19 cellular contexts compared by ENCODE assay signal in the genomic region with DNA sequence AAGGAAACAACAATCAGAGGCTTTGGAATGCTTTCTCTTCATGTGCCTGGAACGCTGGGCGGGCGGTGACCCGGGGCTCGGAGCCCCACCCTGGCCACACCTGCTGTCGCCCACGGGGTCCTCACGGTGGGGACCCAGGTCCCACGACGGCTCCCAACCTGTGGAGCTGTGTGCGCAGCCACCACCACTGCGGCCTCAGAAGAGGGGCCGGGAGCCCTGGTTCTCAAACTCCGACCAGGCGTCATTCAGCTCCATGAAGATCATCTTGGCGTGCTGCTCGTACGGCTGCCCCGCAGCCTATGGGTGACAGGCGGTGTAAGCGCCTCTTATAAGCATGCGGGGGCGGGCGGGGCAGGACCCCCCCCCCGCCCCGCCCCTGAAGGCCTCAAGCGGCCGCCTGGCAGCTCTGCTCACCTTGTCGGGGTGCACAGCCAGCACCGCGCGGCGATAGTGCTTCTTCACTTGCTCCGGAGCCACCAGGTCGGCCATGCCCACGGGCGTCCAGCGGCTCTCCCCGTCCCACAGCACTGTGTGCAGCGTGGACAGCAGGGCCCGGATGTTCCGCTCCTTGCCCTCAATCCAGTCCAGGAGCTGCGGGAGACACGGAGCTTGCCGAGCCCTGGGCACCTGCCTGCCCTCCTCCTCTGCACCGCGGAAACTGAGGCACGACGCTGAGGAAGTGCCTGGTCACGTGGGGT. TPM values are rescaled to one million over a fixed set of nuclear protein-coding genes. Genes with fewer than 3 reads are reported as not detected.
DNase-seq lines count a peak whose midpoint lies in the region; ATAC-seq, FAIRE-seq and TF ChIP-seq lines count a peak whose summit lies in the region.
"Had no signal": no experiment of that assay in that cellular context is flagged by ENCODE, and none has a peak within 500 bp of the region (broad histone marks: within the 10 kb centered on the region; RNA-seq: fewer than 3 reads in every experiment).

No MANE protein-coding gene starts in this region.

- POLR2A ChIA-PET in HepG2 (lab: Yijun Ruan, JAX) (no interaction called here), WTC11 (lab: Charles Lee) (no interaction called here)

- no peaks in the 10 kb centered on the region for H3K27me3 Mint-ChIP-seq in WTC11 (ENCODE audit: low read depth)
- no peaks in the 10 kb centered on the region for H3K27me3 Mint-ChIP-seq in type B pancreatic cell

- H3K4me2 ChIP-seq in HepG2 (ENCODE audit: low read depth, low read length), result no peak overlapping the region

- intact Hi-C loops in right lobe of liver (cut with DNase I), result no loop called here
- intact Hi-C loops in HepG2 (cut with micrococcal nuclease; ENCODE audit: unreplicated experiment), result no loop called here
- intact Hi-C loops in right cardiac atrium (cut with DNase I), result no loop called here

- no peak for FAIRE-seq in HepG2 (lab: Jason Lieb, UNC)

- H3K36me3 ChIP-seq in right lobe of liver (peaks cover 0 to 8% (median 0%) of the 10 kb centered on the region in 4 donors), HepG2 (replicated peaks in 1 of 2; ENCODE audit: control insufficient read depth in 1 of 2, insufficient read depth in 2 of 2, low read length in 2 of 2) (peaks cover 2 to 20% of the 10 kb centered on the region in 2 experiments; a peak in 4 of 5 replicates)
- H3K36me3 ChIP-seq: HAP-1 had no signal

- H3K27ac ChIP-seq in right lobe of liver (no peak overlapping the region), HepG2 (ENCODE audit: extremely low read length, insufficient read depth, low read length) (no peak overlapping the region), right cardiac atrium (ENCODE audit: low read length) (no peak overlapping the region)

- H3K9ac ChIP-seq in HepG2 (ENCODE audit: insufficient read depth, low read depth, low read length), result no peak overlapping the region

- CTCF ChIA-PET in HepG2 (lab: Yijun Ruan, JAX; ENCODE audit: low intra/inter-chr PET ratio, low total read pairs) (no interaction called here), WTC11 (lab: Charles Lee) (interaction anchor here (0.9 kb wide), 1 partner anchor 20 kb away, joined by 3 read pairs; no protein-coding TSS in a partner anchor)

- DNase-seq in right lobe of liver (peak in 2 of 3 donors; percentile 13 to 31), HepG2 (ENCODE audit: low spot score) (no peak), WTC11 (ENCODE audit: low spot score) (no peak), right cardiac atrium (peak in 2 of 3 donors; percentile 10 to 46), type B pancreatic cell (ENCODE audit: extremely low spot score, unreplicated experiment) (no peak), cortex of kidney (lab: John Stamatoyannopoulos, UW) (no peak), SW 1271 (lab: John Stamatoyannopoulos, UW) (no peak)
- DNase-seq: ACHN, C1 segment of cervical spinal cord, DMS 273 treated with DMSO at 0.1 percent for 48 hours, DND-41, MM.1S, NCI-H1092, NCI-H1436 treated with DMSO at 0.1 percent for 48 hours, NCI-H2029, NCI-H345, NCI-H524 treated with DMSO at 0.1 percent for 48 hours had no signal

- TF ChIP-seq POLR2A in right lobe of liver (IDR thresholded peaks at IDR 0.05) (no peak), HepG2 (IDR thresholded peaks at IDR 0.05; ENCODE audit: insufficient read depth in 1 of 2, low read depth in 2 of 2, low read length in 2 of 2) (no peak)

- H3K4me1 Mint-ChIP-seq in WTC11 (no peaks in the 10 kb centered on the region), type B pancreatic cell (ENCODE audit: unreplicated experiment) (peaks cover 3% of the 10 kb centered on the region)

- TF ChIP-seq EP300 in HepG2 (IDR thresholded peaks at IDR 0.05; ENCODE audit: low read depth in 2 of 2, low read length in 2 of 2) (no peak), HepG2 (CRISPR knock-in tag; IDR thresholded peaks at IDR 0.05; ENCODE audit: borderline replicate concordance) (no peak)

- H3K27ac Mint-ChIP-seq in WTC11 (no peak overlapping the region), type B pancreatic cell (no peak overlapping the region)

- in situ Hi-C loops in HepG2 (cut with HindIII; ENCODE audit: extremely low pct_ligation_motif_present, low pct_unique_long_range_greater_than_20kb), result no loop called here

- no TSS peak for BruUV-seq in HepG2 (replicated peaks; lab: Mats Ljungman, UMichigan)

- no peak overlapping the region for H2AFZ ChIP-seq in HepG2 (ENCODE audit: low read length)

- no peaks in the 10 kb centered on the region for H4K20me1 ChIP-seq in HepG2 (ENCODE audit: insufficient read depth, low read length)

- no peaks in the 10 kb centered on the region for H3K4me1 ChIP-seq in right lobe of liver
- no peaks in the 10 kb centered on the region for H3K4me1 ChIP-seq in HepG2 (ENCODE audit: insufficient read depth, low read length)
- no peaks in the 10 kb centered on the region for H3K4me1 ChIP-seq in right cardiac atrium (ENCODE audit: control insufficient read depth, insufficient read depth, low read length)
- H3K4me1 ChIP-seq: HAP-1 had no signal

- no peak for TF ChIP-seq RAD21 in HepG2 (CRISPR knock-in tag; IDR thresholded peaks at IDR 0.05)

- H3K9me3 Mint-ChIP-seq in WTC11, result no peaks in the 10 kb centered on the region
- no peaks in the 10 kb centered on the region for H3K9me3 Mint-ChIP-seq in type B pancreatic cell

- no peak for TF ChIP-seq CTCF in right lobe of liver (IDR thresholded peaks at IDR 0.05)
- no peak for TF ChIP-seq CTCF in HepG2 (CRISPR knock-in tag; IDR thresholded peaks at IDR 0.05)
- no peak for TF ChIP-seq CTCF in WTC11 (IDR thresholded peaks at IDR 0.05)
- no peak for TF ChIP-seq CTCF in type B pancreatic cell (conservative IDR thresholded peaks at IDR 0.05)

- ATAC-seq in right lobe of liver (no peak), HepG2 (no peak), WTC11 (no peak), right cardiac atrium (no peak)
- ATAC-seq: Panc1 had no signal

- H3K36me3 Mint-ChIP-seq in WTC11, result peaks cover 3% of the 10 kb centered on the region; the same call in 1 of the 2 replicates
- H3K36me3 Mint-ChIP-seq in type B pancreatic cell, result peaks cover 5% of the 10 kb centered on the region

- no peak overlapping the region for H3K4me3 Mint-ChIP-seq in WTC11
- no peak overlapping the region for H3K4me3 Mint-ChIP-seq in type B pancreatic cell

- H3K27me3 ChIP-seq in right lobe of liver (no peaks in the 10 kb centered on the region), HepG2 (ENCODE audit: control insufficient read depth in 1 of 2, insufficient read depth in 2 of 2, low read length in 2 of 2) (no peaks in the 10 kb centered on the region), right cardiac atrium (ENCODE audit: control insufficient read depth, insufficient read depth) (no peaks in the 10 kb centered on the region)

- H3K4me3 ChIP-seq in right lobe of liver, result no peak overlapping the region
- no peak overlapping the region for H3K4me3 ChIP-seq in HepG2 (replicated peaks in 1 of 3; ENCODE audit: insufficient read depth in 1 of 3, low read depth in 2 of 3, low read length in 3 of 3)
- H3K4me3 ChIP-seq in right cardiac atrium (ENCODE audit: low read length), result no peak overlapping the region
- H3K4me3 ChIP-seq: HAP-1 had no signal

- H3K79me2 ChIP-seq in HepG2 (ENCODE audit: insufficient read depth, low read length), result no peaks in the 10 kb centered on the region

- H3K9me3 ChIP-seq in right lobe of liver (no peaks in the 10 kb centered on the region), HepG2 (ENCODE audit: low read length) (no peaks in the 10 kb centered on the region), right cardiac atrium (ENCODE audit: control insufficient read depth, low read length) (no peaks in the 10 kb centered on the region)
- H3K9me3 ChIP-seq: HAP-1 had no signal

- WGBS in right lobe of liver (ENCODE audit: insufficient coverage, low coverage, low lambda C conversion rate, missing lambda C conversion rate), result 91% methylated on average over 4 of the region's 50 CpGs
- 97% methylated on average over 6 of the region's 50 CpGs for WGBS in HepG2 (ENCODE audit: low lambda C conversion rate)
- 96% methylated on average over 50 of the region's 50 CpGs for WGBS in right cardiac atrium

TF ChIP-seq in HepG2, 621 proteins besides CTCF, POLR2A, EP300 and RAD21 (continues in another document):
- no peak for TF ChIP-seq JUNB (CRISPR knock-in tag; IDR thresholded peaks at IDR 0.05; ENCODE audit: borderline replicate concordance)

TF ChIP-seq in WTC11, 78 proteins besides CTCF, POLR2A, EP300 and RAD21 (continues in another document):
- TF ChIP-seq CREM (CRISPR knock-in tag; IDR thresholded peaks at IDR 0.05), result no peak

RNA-seq across cellular contexts. Expression of gene CPLX1, which starts 23.7 kb away (rescaled TPM):
- total RNA-seq in right lobe of liver, result 1 to 10 TPM in 5 of 6 experiments, under 1 TPM in 1; 0.86 to 3.7 (median 2.4) TPM
- total RNA-seq in HepG2 (2016; rRNA removed; fragmentation: Illumina TruSeq; extraction: Trizol), result 0.18 and 0.36 TPM in 2 replicates
- 0.30 TPM in 1 of 2 replicates, not detected in the other for total RNA-seq in HepG2 (2016; cell fraction: cytosol; rRNA removed; fragmentation: Illumina TruSeq; extraction: Trizol; ENCODE audit: low read depth)
- total RNA-seq in HepG2 (2016; cell fraction: insoluble cytoplasmic fraction; rRNA removed; fragmentation: Illumina TruSeq; extraction: Trizol), result 0.16 and 0.24 TPM in 2 replicates
- total RNA-seq in HepG2 (2016; cell fraction: membrane; rRNA removed; fragmentation: Illumina TruSeq; extraction: Trizol), result 0.37 and 0.48 TPM in 2 replicates
- not detected in 2 replicates for total RNA-seq in HepG2 (2016; cell fraction: nucleus; rRNA removed; fragmentation: Illumina TruSeq; extraction: Trizol)
- 0.18 and 0.57 TPM in 2 replicates for polyA plus RNA-seq in HepG2 (2011; rRNA removed)
- 0.08 and 0.18 TPM in 2 replicates for polyA plus RNA-seq in HepG2 (2011; cell fraction: cytosol; rRNA removed)
- 0.58 and 0.95 TPM in 2 replicates for polyA plus RNA-seq in HepG2 (2011; cell fraction: nucleus; rRNA removed)
- 0.87 and 3.8 TPM in 2 replicates for polyA plus RNA-seq in HepG2 (2012)
- polyA plus RNA-seq in HepG2 (2016; cell fraction: cytosol; fragmentation: Illumina TruSeq; extraction: Trizol; ENCODE audit: low read depth), result 0.68 and 0.69 TPM in 2 replicates
- 0.49 and 0.90 TPM in 2 replicates for polyA plus RNA-seq in HepG2 (2016; cell fraction: insoluble cytoplasmic fraction; fragmentation: Illumina TruSeq; extraction: Trizol; ENCODE audit: low read depth)
- polyA plus RNA-seq in HepG2 (2016; cell fraction: membrane; fragmentation: Illumina TruSeq; extraction: Trizol; ENCODE audit: low read depth), result 0.89 and 1.3 TPM in 2 replicates
- 0.38 and 0.60 TPM in 2 replicates for polyA plus RNA-seq in HepG2 (2016; cell fraction: nucleus; fragmentation: Illumina TruSeq; extraction: Trizol; ENCODE audit: insufficient read depth, low read depth)
- 0.12 and 0.68 TPM in 2 replicates for polyA minus RNA-seq in HepG2 (2011; rRNA and poly(A)+ RNA removed; ENCODE audit: low replicate concordance)
- polyA minus RNA-seq in HepG2 (2011; cell fraction: cytosol; rRNA and poly(A)+ RNA removed), result 0.30 TPM in 1 of 2 replicates, not detected in the other
- polyA minus RNA-seq in HepG2 (2011; cell fraction: nucleus; rRNA and poly(A)+ RNA removed), result 0.25 TPM in 1 of 2 replicates, not detected in the other
- 1.5 to 3.5 TPM (median 2.0 TPM) in 3 replicates for total RNA-seq in WTC11 (2021)
- 1 to 10 TPM; 2.1 to 9.3 (median 4.5) TPM for total RNA-seq in right cardiac atrium
- 7.2 TPM for polyA plus RNA-seq in right cardiac atrium
- total RNA-seq in type B pancreatic cell (ENCODE audit: low replicate concordance), result 3.7 and 5.6 TPM in 2 replicates

Comparison
In these comparisons a context has a peak if more than half of its experiments do, and no peak if none do; other contexts are left out.
1. DNase-seq: peak in right lobe of liver (2 of 3) and right cardiac atrium (2 of 3); none in HepG2 (single experiment), WTC11 (single experiment), type B pancreatic cell (single experiment), cortex of kidney (single experiment) and SW 1271 (0 of 2).